In the genomic region with DNA sequence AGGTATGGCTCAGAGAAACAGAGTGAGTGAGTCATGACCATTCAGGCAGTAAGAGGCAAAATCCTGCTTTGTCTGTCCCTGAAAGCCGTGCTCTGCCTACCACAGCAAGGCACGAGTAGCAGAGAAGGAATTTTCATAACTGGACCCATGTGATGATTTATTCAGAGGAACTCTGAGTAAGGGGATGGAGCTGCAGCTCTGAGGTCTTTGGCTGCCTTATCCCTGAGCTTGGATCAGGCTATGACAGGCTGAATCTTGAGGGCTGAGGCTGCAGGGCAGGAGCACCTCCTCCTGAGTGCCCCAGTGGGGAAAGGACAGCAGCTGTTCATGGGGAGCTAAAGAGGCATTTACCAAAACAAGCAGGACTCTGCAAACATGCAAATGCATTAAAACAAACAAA, we compare ENCODE assay signal across 11 cellular contexts.
DNase-seq lines count a peak whose midpoint lies in the region; ATAC-seq and TF ChIP-seq lines count a peak whose summit lies in the region.
"Had no signal": no experiment of that assay in that cellular context is flagged by ENCODE, and none has a peak within 500 bp of the region (broad histone marks: within the 10 kb centered on the region; RNA-seq: fewer than 3 reads in every experiment).

No MANE protein-coding gene starts in this region.

- no peaks in the 10 kb centered on the region for H3K4me1 ChIP-seq in aorta (ENCODE audit: control insufficient read depth in 1 of 2, insufficient read depth in 2 of 2, low read length in 2 of 2)

- H3K27ac ChIP-seq in brain microvascular endothelial cell, result no peak overlapping the region
- H3K27ac ChIP-seq in aorta (ENCODE audit: low read depth in 1 of 2, low read length in 2 of 2), result no peak overlapping the region

- intact Hi-C loops in aorta (cut with DNase I), result no loop called here

- DNase-seq in AG20443 (ENCODE audit: low spot score), result peak; percentile 53
- peak; percentile 44 for DNase-seq in HK-2 (ENCODE audit: unreplicated experiment)
- peak; percentile 46 for DNase-seq in brain microvascular endothelial cell
- DNase-seq in kidney epithelial cell (ENCODE audit: low read depth), result peak; percentile 62
- no peak for DNase-seq in NCI-H1092 treated with DMSO at 0.1 percent for 48 hours (lab: John Stamatoyannopoulos, UW)
- DNase-seq in aorta, result no peak
- DNase-seq: activated CD4-positive, alpha-beta T cell treated with anti-CD3 and anti-CD28 coated beads for 1 hour; CD8-positive, alpha-beta T cell; NCI-H2081 had no signal

- TF ChIP-seq CTCF in brain microvascular endothelial cell (IDR thresholded peaks at IDR 0.05; ENCODE audit: low read depth, low read length, missing control alignments) (no peak), kidney epithelial cell (IDR thresholded peaks at IDR 0.05; ENCODE audit: insufficient read depth, low read length, poor library complexity, severe bottlenecking) (no peak)

- no peaks in the 10 kb centered on the region for H3K9me3 ChIP-seq in aorta (ENCODE audit: control insufficient read depth, low read length)

- H3K27me3 ChIP-seq in brain microvascular endothelial cell (replicated peaks) (no peaks in the 10 kb centered on the region), kidney epithelial cell (ENCODE audit: control insufficient read depth, insufficient read depth, low read length) (no peaks in the 10 kb centered on the region), aorta (ENCODE audit: control insufficient read depth in 1 of 2, insufficient read depth in 2 of 2, low read length in 1 of 2) (no peaks in the 10 kb centered on the region)

- H3K36me3 ChIP-seq in brain microvascular endothelial cell (replicated peaks) (peaks cover 91% of the 10 kb centered on the region), kidney epithelial cell (ENCODE audit: control insufficient read depth, insufficient read depth, low read length) (no peaks in the 10 kb centered on the region), aorta (ENCODE audit: control insufficient read depth in 1 of 2, insufficient read depth in 2 of 2, low read length in 1 of 2) (peaks cover 0 to 2% of the 10 kb centered on the region in 2 donors)

- H3K4me3 ChIP-seq in brain microvascular endothelial cell (ENCODE audit: low read depth, low read length) (no peak overlapping the region), kidney epithelial cell (ENCODE audit: low read depth, low read length) (no peak overlapping the region), aorta (ENCODE audit: low read length in 2 of 2) (no peak overlapping the region)

- in situ Hi-C loops in brain microvascular endothelial cell (cut with HindIII; ENCODE audit: low pct_ligation_motif_present, low sequenced_read_pairs), result no loop called here

- 32 to 49% methylated on average over 2 of the region's 2 CpGs for WGBS in aorta, 2 donors

- no peak for ATAC-seq in HG03469 (IDR thresholded peaks at IDR 0.05; ENCODE audit: unreplicated experiment)
- no peak for ATAC-seq in aorta (ENCODE audit: low FRiP score)
- ATAC-seq in GM18511 (IDR thresholded peaks at IDR 0.05; ENCODE audit: unreplicated experiment), result no peak
- ATAC-seq: CD8-positive, alpha-beta T cell had no signal

Comparison
In these comparisons a context has a peak if more than half of its experiments do, and no peak if none do; other contexts are left out.
1. DNase-seq: peak in AG20443 (single experiment), HK-2 (single experiment), brain microvascular endothelial cell (single experiment) and kidney epithelial cell (single experiment); none in NCI-H1092 treated with DMSO at 0.1 percent for 48 hours (single experiment) and aorta (0 of 2).